12 cellular contexts compared by ENCODE assay signal in the genomic region with DNA sequence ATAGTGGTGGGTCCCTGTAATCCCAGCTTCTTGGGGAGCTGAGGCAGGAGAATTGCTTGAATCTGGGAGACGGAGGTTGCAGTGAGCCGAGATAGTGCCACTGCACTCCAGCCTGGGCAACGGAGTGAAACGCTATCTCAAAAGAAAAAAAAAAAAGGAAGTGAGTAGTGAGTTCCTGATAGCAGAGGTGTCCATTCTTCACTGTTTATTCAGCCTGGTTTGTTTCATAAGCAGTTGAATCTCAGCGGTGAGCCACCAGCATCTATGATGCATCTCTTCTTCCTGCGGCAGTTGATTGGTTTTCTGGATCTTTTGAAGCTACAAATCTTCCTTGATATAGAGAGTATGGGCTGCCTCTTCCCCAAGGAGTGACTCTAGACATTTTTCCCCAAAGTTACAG.
A peak's percentile ranks its signal among the peaks of the same experiment; 100 is the strongest.
DNase-seq lines count a peak whose midpoint lies in the region; ATAC-seq, FAIRE-seq and TF ChIP-seq lines count a peak whose summit lies in the region.
"Had no signal": no experiment of that assay in that cellular context is flagged by ENCODE, and none has a peak within 500 bp of the region (broad histone marks: within the 10 kb centered on the region; RNA-seq: fewer than 3 reads in every experiment).

No MANE protein-coding gene starts in this region.

- no peak overlapping the region for H3K9ac ChIP-seq in SK-N-SH

- TF ChIP-seq EP300 in SK-N-SH (IDR thresholded peaks at IDR 0.05; ENCODE audit: borderline replicate concordance in 1 of 2, low read depth in 1 of 2, low read length in 1 of 2), result no peak

- H3K4me3 ChIP-seq in vagina (no peak overlapping the region), SK-N-SH (ENCODE audit: low read depth in 2 of 2, low read length in 1 of 2) (no peak overlapping the region), lower leg skin (ENCODE audit: low read depth, poor library complexity, severe bottlenecking) (no peak overlapping the region)
- H3K4me3 ChIP-seq: suprapubic skin had no signal

- H3K27me3 ChIP-seq in vagina (no peaks in the 10 kb centered on the region), SK-N-SH (ENCODE audit: insufficient read depth) (no peaks in the 10 kb centered on the region)
- H3K27me3 ChIP-seq: suprapubic skin had no signal

- POLR2A ChIA-PET in SK-N-SH (lab: Yijun Ruan, JAX), result no interaction called here

- no peak overlapping the region for H2AFZ ChIP-seq in SK-N-SH (ENCODE audit: low read depth)

- H3K79me2 ChIP-seq in SK-N-SH (ENCODE audit: insufficient read depth), result no peaks in the 10 kb centered on the region

- 48% methylated on average over 6 of the region's 6 CpGs for WGBS in SK-N-SH (ENCODE audit: low lambda C conversion rate)
- WGBS in lower leg skin, 2 donors, result 85 to 86% methylated on average over 6 of the region's 6 CpGs

- CTCF ChIA-PET in SK-N-SH (lab: Yijun Ruan, JAX), result no interaction called here

- H3K9me2 ChIP-seq in SK-N-SH, result no peaks in the 10 kb centered on the region

- H3K9me3 ChIP-seq in vagina (no peaks in the 10 kb centered on the region), SK-N-SH (no peaks in the 10 kb centered on the region)

- H3K4me1 ChIP-seq in vagina (no peaks in the 10 kb centered on the region), SK-N-SH (ENCODE audit: control insufficient read depth in 1 of 2, insufficient read depth in 2 of 2, low read depth in 1 of 2, low read length in 1 of 2) (no peaks in the 10 kb centered on the region)
- H3K4me1 ChIP-seq: suprapubic skin had no signal

- intact Hi-C loops in vagina (cut with DNase I) (no loop called here), lower leg skin (cut with DNase I; ENCODE audit: low total_unique reads) (no loop called here)

- no peak for FAIRE-seq in RCC 7860 (lab: Jason Lieb, UNC)
- FAIRE-seq: TTC549 had no signal

- H3K36me3 ChIP-seq in vagina, result no peaks in the 10 kb centered on the region
- H3K36me3 ChIP-seq in SK-N-SH (replicated peaks in 1 of 2; ENCODE audit: control insufficient read depth in 1 of 2, insufficient read depth in 2 of 2, low read length in 1 of 2), result no peaks in the 10 kb centered on the region
- H3K36me3 ChIP-seq: suprapubic skin had no signal

- TF ChIP-seq POLR2A in vagina (IDR thresholded peaks at IDR 0.05) (no peak), lower leg skin (IDR thresholded peaks at IDR 0.05) (no peak)

- DNase-seq in RCC 7860 (ENCODE audit: low spot score) (peak; percentile 24), vagina (ENCODE audit: extremely low spot score in 2 of 2) (no peak), substantia nigra (lab: John Stamatoyannopoulos, UW) (no peak), SK-N-SH (no peak), lower leg skin (ENCODE audit: low spot score in 2 of 2) (no peak)
- DNase-seq: activated T-cell treated with anti-CD3 and anti-CD28 coated beads, Interleukin-2, amount 50 U/mL, for 4 hours; NCI-H2029 treated with DMSO at 0.1 percent for 48 hours had no signal

- H3F3A ChIP-seq in SK-N-SH (replicated peaks; ENCODE audit: insufficient read depth), result no peaks in the 10 kb centered on the region

- TF ChIP-seq CTCF in vagina (IDR thresholded peaks at IDR 0.05), result no peak
- no peak for TF ChIP-seq CTCF in SK-N-SH (IDR thresholded peaks at IDR 0.05)
- TF ChIP-seq CTCF in lower leg skin (IDR thresholded peaks at IDR 0.05), result no peak

- ATAC-seq in GM18519 (IDR thresholded peaks at IDR 0.05; ENCODE audit: low FRiP score, unreplicated experiment) (peak; percentile 93), GM21576 (IDR thresholded peaks at IDR 0.05; ENCODE audit: unreplicated experiment) (peak; percentile 61), HG03196 (IDR thresholded peaks at IDR 0.05; ENCODE audit: unreplicated experiment) (peak; percentile 92)
- ATAC-seq: activated T-cell treated with anti-CD3 and anti-CD28 coated beads, Interleukin-2, amount 50 U/mL, for 4 hours had no signal

- H4K20me1 ChIP-seq in SK-N-SH (ENCODE audit: insufficient read depth), result no peaks in the 10 kb centered on the region

- H3K27ac ChIP-seq in vagina (no peak overlapping the region), substantia nigra (ENCODE audit: low read depth, low read length, poor library complexity, severe bottlenecking) (no peak overlapping the region), SK-N-SH (ENCODE audit: low read depth in 2 of 2, low read length in 1 of 2) (no peak overlapping the region)
- H3K27ac ChIP-seq: suprapubic skin had no signal

- TF ChIP-seq RAD21 in SK-N-SH (IDR thresholded peaks at IDR 0.05; ENCODE audit: low read length), result no peak

- H3K4me2 ChIP-seq in SK-N-SH, result no peak overlapping the region

TF ChIP-seq in SK-N-SH, 30 proteins besides CTCF, POLR2A, EP300 and RAD21:
- no peak for TF ChIP-seq CHD2 (IDR thresholded peaks at IDR 0.05; ENCODE audit: low read length, partially characterized antibody)
- no peak for TF ChIP-seq GABPA (IDR thresholded peaks at IDR 0.05; ENCODE audit: low read depth)
- TF ChIP-seq FOXM1 (IDR thresholded peaks at IDR 0.05; ENCODE audit: low read depth), result no peak
- no peak for TF ChIP-seq NRF1 (IDR thresholded peaks at IDR 0.05; ENCODE audit: low read depth, low read length)
- TF ChIP-seq USF1 (IDR thresholded peaks at IDR 0.05; ENCODE audit: borderline replicate concordance, low read depth), result no peak
- no peak for TF ChIP-seq ELF1 (IDR thresholded peaks at IDR 0.05)
- no peak for TF ChIP-seq PBX3 (IDR thresholded peaks at IDR 0.05)
- no peak for TF ChIP-seq EZH2phosphoT487 (IDR thresholded peaks at IDR 0.05; ENCODE audit: borderline replicate concordance, low read depth)
- TF ChIP-seq TAF1 (IDR thresholded peaks at IDR 0.05; ENCODE audit: borderline replicate concordance, low read depth, low read length), result no peak
- TF ChIP-seq TCF12 (IDR thresholded peaks at IDR 0.05), result no peak
- TF ChIP-seq TEAD4 (IDR thresholded peaks at IDR 0.05; ENCODE audit: borderline replicate concordance, insufficient read depth), result no peak
- no peak for TF ChIP-seq YY1 (IDR thresholded peaks at IDR 0.05; ENCODE audit: low read depth)
- no peak for TF ChIP-seq USF2 (IDR thresholded peaks at IDR 0.05; ENCODE audit: borderline replicate concordance, low read depth, low read length)
- no peak for TF ChIP-seq MAX (IDR thresholded peaks at IDR 0.05; ENCODE audit: low read depth)
- no peak for TF ChIP-seq MEF2A (IDR thresholded peaks at IDR 0.05; ENCODE audit: borderline replicate concordance, low read depth)
- no peak for TF ChIP-seq JUND (IDR thresholded peaks at IDR 0.05)
- TF ChIP-seq SIN3A (IDR thresholded peaks at IDR 0.05; ENCODE audit: borderline replicate concordance, low read depth, low read length), result no peak
- TF ChIP-seq SMC3 (IDR thresholded peaks at IDR 0.05; ENCODE audit: low read depth, low read length), result no peak
- TF ChIP-seq FOSL2 (IDR thresholded peaks at IDR 0.05; ENCODE audit: borderline replicate concordance, low read depth), result no peak
- TF ChIP-seq IRF3 (IDR thresholded peaks at IDR 0.05; ENCODE audit: low read depth, low read length), result no peak
